8 cellular contexts compared by ENCODE assay signal in genomic region chr22:33923660-33924246, GRCh38. TPM values are rescaled to one million over a fixed set of nuclear protein-coding genes. Genes with fewer than 3 reads are reported as not detected.
DNase-seq lines count a peak whose midpoint lies in the region; ATAC-seq, FAIRE-seq and TF ChIP-seq lines count a peak whose summit lies in the region.

No MANE protein-coding gene starts in this region.

- in situ Hi-C loops in astrocyte of the spinal cord (cut with HindIII; ENCODE audit: low sequenced_read_pairs), result no loop called here

- H3K9me3 Mint-ChIP-seq in CD4-positive, alpha-beta T cell, result no peaks in the 10 kb centered on the region

- H3K4me3 ChIP-seq in astrocyte of the spinal cord (ENCODE audit: low read depth, low read length), result no peak overlapping the region
- peak overlapping the region; percentile 85 for H3K4me3 ChIP-seq in iPS-18a (ENCODE audit: low read length)
- no peak overlapping the region for H3K4me3 ChIP-seq in small intestine (ENCODE audit: low read depth in 1 of 2, low read length in 2 of 2)

- ATAC-seq in CD4-positive, alpha-beta T cell (ENCODE audit: poor library complexity), result no peak
- no peak for ATAC-seq in GM19328 (IDR thresholded peaks at IDR 0.05; ENCODE audit: unreplicated experiment)
- no peak for ATAC-seq in HG03571 (IDR thresholded peaks at IDR 0.05; ENCODE audit: unreplicated experiment)

- 38 to 43% (median 41%) methylated on average over 17 of the region's 17 CpGs for WGBS in small intestine, 3 donors

- peaks cover 14% of the 10 kb centered on the region for H3K4me1 ChIP-seq in iPS-18a (ENCODE audit: control insufficient read depth, low read depth, low read length)
- no peaks in the 10 kb centered on the region for H3K4me1 ChIP-seq in small intestine (ENCODE audit: control insufficient read depth in 2 of 2, insufficient read depth in 1 of 2, low read depth in 1 of 2, low read length in 1 of 2)

- no peak overlapping the region for H3K9ac ChIP-seq in iPS-18a (ENCODE audit: low read length)

- H3K4me1 Mint-ChIP-seq in CD4-positive, alpha-beta T cell (ENCODE audit: low read depth), result peaks cover 24% of the 10 kb centered on the region

- H3K27ac Mint-ChIP-seq in CD4-positive, alpha-beta T cell, result no peak overlapping the region

- H3K27me3 Mint-ChIP-seq in CD4-positive, alpha-beta T cell, result peaks cover 72% of the 10 kb centered on the region

- no peak for DNase-seq in CD4-positive, alpha-beta T cell
- DNase-seq in H4 (ENCODE audit: low spot score) (peak; percentile 42), NCI-H2227 treated with DMSO at 0.1 percent for 48 hours (lab: John Stamatoyannopoulos, UW) (peak; percentile 62), astrocyte of the spinal cord (ENCODE audit: low read depth, low spot score) (peak; percentile 61), small intestine (peak; percentile 79)

- peak; percentile 31 for TF ChIP-seq CTCF in CD4-positive, alpha-beta T cell (IDR thresholded peaks at IDR 0.05)
- TF ChIP-seq CTCF in astrocyte of the spinal cord (IDR thresholded peaks at IDR 0.05; ENCODE audit: low read depth, low read length), result peak; percentile 83

- H3K36me3 Mint-ChIP-seq in CD4-positive, alpha-beta T cell (ENCODE audit: low read depth), result no peaks in the 10 kb centered on the region

- H3K9me3 ChIP-seq in CD4-positive, alpha-beta T cell (ENCODE audit: control insufficient read depth, low read length), result no peaks in the 10 kb centered on the region
- no peaks in the 10 kb centered on the region for H3K9me3 ChIP-seq in iPS-18a (ENCODE audit: control insufficient read depth, low read depth, low read length)
- H3K9me3 ChIP-seq in small intestine (ENCODE audit: control insufficient read depth, low read depth), result no peaks in the 10 kb centered on the region

- H3K36me3 ChIP-seq in iPS-18a (ENCODE audit: control insufficient read depth, low read depth, low read length), result no peaks in the 10 kb centered on the region
- no peaks in the 10 kb centered on the region for H3K36me3 ChIP-seq in small intestine (ENCODE audit: control insufficient read depth in 2 of 2, insufficient read depth in 2 of 2, low read length in 2 of 2)

- POLR2A ChIA-PET in CD4-positive, alpha-beta T cell (lab: Charles Lee), result no interaction called here

- no peak for FAIRE-seq in small intestine (lab: Jason Lieb, UNC)

- H3K27ac ChIP-seq in CD4-positive, alpha-beta T cell (ENCODE audit: low read depth, low read length), result no peak overlapping the region
- no peak overlapping the region for H3K27ac ChIP-seq in iPS-18a (ENCODE audit: low read length)
- no peak overlapping the region for H3K27ac ChIP-seq in small intestine (ENCODE audit: low read depth in 1 of 2, low read length in 1 of 2)

- H3K27me3 ChIP-seq in CD4-positive, alpha-beta T cell (ENCODE audit: control insufficient read depth, insufficient read depth, low read length), result peaks cover 37% of the 10 kb centered on the region
- H3K27me3 ChIP-seq in iPS-18a (ENCODE audit: control insufficient read depth, insufficient read depth, low read length) (peaks cover 8% of the 10 kb centered on the region), small intestine (ENCODE audit: control insufficient read depth in 2 of 2, insufficient read depth in 2 of 2, low read length in 2 of 2) (no peaks in the 10 kb centered on the region)

- CTCF ChIA-PET in CD4-positive, alpha-beta T cell (lab: Charles Lee), result no interaction called here

- intact Hi-C loops in CD4-positive, alpha-beta T cell (cut with DNase I, micrococcal nuclease), result loop anchor here in 1 of 2 experiments (5.0 kb wide), 1 partner anchor 189 kb away; no protein-coding TSS in a partner anchor

- peak overlapping the region; percentile 26 for H3K4me3 Mint-ChIP-seq in CD4-positive, alpha-beta T cell

RNA-seq across cellular contexts. Expression of gene LARGE1, which starts 3.5 kb away (rescaled TPM):
- under 1 TPM; 0.14 to 0.70 TPM for total RNA-seq in CD4-positive, alpha-beta T cell
- 3.9 and 4.6 TPM in 2 replicates for total RNA-seq in H4 (2014; rRNA removed; shearing (Covaris generic))
- polyA plus RNA-seq in small intestine, result 1 to 10 TPM; 5.1 to 8.7 (median 7.2) TPM

Comparison
In these comparisons a context has a peak if more than half of its experiments do, and no peak if none do; other contexts are left out.
1. DNase-seq: peak in H4 (single experiment), NCI-H2227 treated with DMSO at 0.1 percent for 48 hours (single experiment), astrocyte of the spinal cord (single experiment) and small intestine (single experiment); none in CD4-positive, alpha-beta T cell (0 of 10).